In the genomic region with DNA sequence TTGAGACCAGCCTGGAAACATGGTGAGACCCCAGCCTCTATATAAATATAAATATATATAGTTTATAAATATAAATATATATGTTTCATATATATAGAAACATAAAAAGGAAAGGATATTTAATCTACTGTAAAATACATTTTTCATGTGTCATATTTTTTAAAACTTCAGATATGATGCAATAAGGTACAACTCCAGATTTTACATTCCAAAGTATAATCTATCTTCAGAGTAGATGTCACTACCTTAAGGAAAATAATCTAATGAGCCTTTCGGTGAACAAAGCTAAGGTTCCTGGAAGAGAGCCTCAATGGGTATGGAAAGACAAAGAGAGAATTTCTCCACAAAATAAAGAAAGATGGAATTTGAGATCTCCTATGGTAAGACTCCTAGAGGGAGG, we compare ENCODE assay signal across 33 cellular contexts. TPM values are rescaled to one million over a fixed set of nuclear protein-coding genes. Genes with fewer than 3 reads are reported as not detected.
"Had no signal": no experiment of that assay in that cellular context is flagged by ENCODE, and none has a peak within 500 bp of the region (broad histone marks: within the 10 kb centered on the region; RNA-seq: fewer than 3 reads in every experiment).

No MANE protein-coding gene starts in this region.

- H3K36me3 ChIP-seq: adrenal gland, ascending aorta, brain microvascular endothelial cell, breast epithelium, cardiac muscle cell had no signal

- H3K4me1 ChIP-seq: adrenal gland, ascending aorta, body of pancreas, breast epithelium had no signal

- ATAC-seq: activated naive CD4-positive, alpha-beta T cell treated with anti-CD3 and anti-CD28 coated beads, Interleukin-2, amount 50 U/mL, for 72 hours; activated naive CD8-positive, alpha-beta T cell treated with anti-CD3 and anti-CD28 coated beads, Interleukin-2, amount 50 U/mL, for 24 hours; activated T-cell treated with anti-CD3 and anti-CD28 coated beads, Interleukin-2, amount 50 U/mL, for 4 hours; activated T-cell treated with anti-CD3 and anti-CD28 coated beads, Interleukin-2, amount 50 U/mL, for 72 hours; activated T-helper 17 cell treated with anti-CD3 and anti-CD28 coated beads, Interleukin-2, amount 50 U/mL, for 72 hours; body of pancreas had no signal

- H3K4me3 ChIP-seq: adrenal gland, ascending aorta, body of pancreas, breast epithelium, cardiac muscle cell had no signal

- H3K9me3 ChIP-seq: body of pancreas had no signal

- FAIRE-seq: astrocyte, bronchial epithelial cell had no signal

- H3K27me3 ChIP-seq: adrenal gland, ascending aorta, body of pancreas, brain microvascular endothelial cell, breast epithelium, cardiac muscle cell had no signal

- H3K27ac ChIP-seq: adrenal gland, ascending aorta, body of pancreas, brain microvascular endothelial cell, breast epithelium, cardiac muscle cell had no signal

- DNase-seq: activated effector memory CD4-positive, alpha-beta T cell treated with anti-CD3 and anti-CD28 coated beads, Interleukin-2, amount 50 U/mL, for 16 hours; activated effector memory CD4-positive, alpha-beta T cell treated with Interleukin-2 at 50 U/mL for 16 hours; activated gamma-delta T cell; activated gamma-delta T cell treated with Interleukin-2 at 50 U/mL for 16 hours; activated naive CD4-positive, alpha-beta T cell; activated naive CD4-positive, alpha-beta T cell treated with anti-CD3 and anti-CD28 coated beads for 36 hours; activated naive CD4-positive, alpha-beta T cell treated with anti-CD3 and anti-CD28 coated beads, Interleukin-2, amount 10 ng/mL, durations not matched to agents 7 days and 5 days; activated naive CD4-positive, alpha-beta T cell treated with anti-CD3 and anti-CD28 coated beads, Interleukin-2, amount 50 U/mL, for 16 hours; activated naive CD4-positive, alpha-beta T cell treated with Interleukin-2 at 50 U/mL for 16 hours; activated naive CD8-positive, alpha-beta T cell treated with anti-CD3 and anti-CD28 coated beads for 36 hours; activated naive CD8-positive, alpha-beta T cell treated with anti-CD3 and anti-CD28 coated beads, Interleukin-2, amount 10 ng/mL, durations not matched to agents 7 days and 5 days; activated naive CD8-positive, alpha-beta T cell treated with anti-CD3 and anti-CD28 coated beads, Interleukin-2, amount 50 U/mL, for 24 hours; activated T-cell treated with anti-CD3 and anti-CD28 coated beads, Interleukin-2, amount 50 U/mL, for 24 hours; activated T-cell treated with anti-CD3 and anti-CD28 coated beads, Interleukin-2, amount 50 U/mL, for 4 hours; activated T-cell treated with anti-CD3 and anti-CD28 coated beads, Interleukin-2, amount 50 U/mL, for 48 hours; activated T-cell treated with anti-CD3 and anti-CD28 coated beads, Interleukin-2, amount 50 U/mL, for 72 hours; adrenal gland; amniotic stem cell; amygdala; anterior cingulate cortex; aorta; body of pancreas; brain microvascular endothelial cell; caudate nucleus; central memory CD4-positive, alpha-beta T cell; cerebellar nuclear complex had no signal

RNA-seq across cellular contexts. Expression of a gene that starts 16.9 kb away (rescaled TPM):
- total RNA-seq: ascending aorta had no signal
